ENCODE assay signal across 1 cellular context in genomic region chr20:12978613-12979495, GRCh38.
TF ChIP-seq lines count a peak whose summit lies in the region.

No MANE protein-coding gene starts in this region.

TF ChIP-seq in HepG2, 621 proteins besides CTCF, POLR2A, EP300 and RAD21 (continued from another document and continues in another):
- TF ChIP-seq MLXIP (CRISPR knock-in tag; IDR thresholded peaks at IDR 0.05; ENCODE audit: borderline replicate concordance) (0 out of 2 replicates have a peak, but pooled peaks have one; percentile 69), ZNF720 (CRISPR knock-in tag; IDR thresholded peaks at IDR 0.05) (no peak), MEF2D (CRISPR knock-in tag; IDR thresholded peaks at IDR 0.05) (peak; percentile 93), MATR3 (CRISPR knock-in tag; IDR thresholded peaks at IDR 0.05) (no peak), NKX3-1 (CRISPR knock-in tag; IDR thresholded peaks at IDR 0.05) (peak; percentile 96), SYNCRIP (IDR thresholded peaks at IDR 0.05; ENCODE audit: insufficient read depth, low read depth, low read length) (no peak), SP140L (CRISPR knock-in tag; IDR thresholded peaks at IDR 0.05; ENCODE audit: borderline replicate concordance) (no peak; the same call in 1 of the 2 replicates), ZNF383 (CRISPR knock-in tag; IDR thresholded peaks at IDR 0.05; ENCODE audit: borderline replicate concordance) (0 out of 2 replicates have a peak, but pooled peaks have one; percentile 72), TEAD2 (CRISPR knock-in tag; IDR thresholded peaks at IDR 0.05) (no peak), ISX (CRISPR knock-in tag; conservative IDR thresholded peaks at IDR 0.05) (no peak), IKZF5 (CRISPR knock-in tag; IDR thresholded peaks at IDR 0.05) (peak; percentile 82; the same call in 1 of the 2 replicates), PAF1 (CRISPR knock-in tag; IDR thresholded peaks at IDR 0.05) (no peak), BATF2 (CRISPR knock-in tag; IDR thresholded peaks at IDR 0.05) (no peak), RNF2 (conservative IDR thresholded peaks at IDR 0.05; ENCODE audit: low read depth) (no peak), TSC22D2 (CRISPR knock-in tag; IDR thresholded peaks at IDR 0.05; ENCODE audit: borderline replicate concordance) (no peak), TBL1XR1 (IDR thresholded peaks at IDR 0.05; ENCODE audit: borderline replicate concordance, low read length, partially characterized antibody) (no peak), HNRNPH1 (optimal IDR thresholded peaks at IDR 0.05; ENCODE audit: low read depth, low read length) (no peak), ZBTB4 (CRISPR knock-in tag; IDR thresholded peaks at IDR 0.05; ENCODE audit: borderline replicate concordance) (no peak), NFKB2 (CRISPR knock-in tag; IDR thresholded peaks at IDR 0.05; ENCODE audit: borderline replicate concordance) (no peak), MXD3 (CRISPR knock-in tag; IDR thresholded peaks at IDR 0.05) (no peak), DPF2 (CRISPR knock-in tag; IDR thresholded peaks at IDR 0.05; ENCODE audit: borderline replicate concordance, low read depth) (peak; percentile 96), ZNF225 (CRISPR knock-in tag; IDR thresholded peaks at IDR 0.05) (no peak), ARID3A (IDR thresholded peaks at IDR 0.05; ENCODE audit: low read depth, low read length) (peak; percentile 73), ZNF891 (CRISPR knock-in tag; IDR thresholded peaks at IDR 0.05) (no peak), UBTF (CRISPR knock-in tag; IDR thresholded peaks at IDR 0.05) (no peak), TBX2 (CRISPR knock-in tag; IDR thresholded peaks at IDR 0.05; ENCODE audit: borderline replicate concordance) (peak; percentile 89), RNF219 (CRISPR knock-in tag; IDR thresholded peaks at IDR 0.05) (0 out of 2 replicates have a peak, but pooled peaks have one; percentile 53), HOXA9 (CRISPR knock-in tag; IDR thresholded peaks at IDR 0.05; ENCODE audit: borderline replicate concordance) (no peak), ARHGAP35 (CRISPR knock-in tag; IDR thresholded peaks at IDR 0.05; ENCODE audit: borderline replicate concordance) (no peak), ZNF264 (CRISPR knock-in tag; IDR thresholded peaks at IDR 0.05) (peak; percentile 95), KDM2A (CRISPR knock-in tag; IDR thresholded peaks at IDR 0.05; ENCODE audit: borderline replicate concordance, low read depth) (no peak), ZNF761 (CRISPR knock-in tag; conservative IDR thresholded peaks at IDR 0.05) (peak; percentile 66; the same call in 1 of the 2 replicates), MEIS1 (CRISPR knock-in tag; IDR thresholded peaks at IDR 0.05; ENCODE audit: borderline replicate concordance) (0 out of 2 replicates have a peak, but pooled peaks have one; percentile 64), CBX1 (IDR thresholded peaks at IDR 0.05; ENCODE audit: low read depth) (no peak), KLF13 (CRISPR knock-in tag; IDR thresholded peaks at IDR 0.05) (no peak), PRDM15 (CRISPR knock-in tag; IDR thresholded peaks at IDR 0.05) (0 out of 2 replicates have a peak, but pooled peaks have one; percentile 23), CCAR2 (optimal IDR thresholded peaks at IDR 0.05; ENCODE audit: low read depth, low read length) (no peak), ZNF652 (CRISPR knock-in tag; IDR thresholded peaks at IDR 0.05; ENCODE audit: borderline replicate concordance, low read depth) (peak; percentile 10; the same call in 1 of the 2 replicates), ELF3 (CRISPR knock-in tag; IDR thresholded peaks at IDR 0.05) (peak; percentile 89), PREB (CRISPR knock-in tag; IDR thresholded peaks at IDR 0.05) (no peak), CHD4 (IDR thresholded peaks at IDR 0.05; ENCODE audit: borderline replicate concordance, low read length) (no peak), PPARG (CRISPR knock-in tag; conservative IDR thresholded peaks at IDR 0.05) (peak; percentile 91), YEATS2 (CRISPR knock-in tag; IDR thresholded peaks at IDR 0.05; ENCODE audit: borderline replicate concordance) (no peak), ZNF138 (CRISPR knock-in tag; IDR thresholded peaks at IDR 0.05; ENCODE audit: low read depth) (no peak)
